In genomic region chr9:136483589-136484152, GRCh38 we compare ENCODE assay signal across 1 cellular context.
A peak's percentile ranks its signal among the peaks of the same experiment; 100 is the strongest.
TF ChIP-seq lines count a peak whose summit lies in the region.

No MANE protein-coding gene starts in this region.

TF ChIP-seq in HEK293, 187 proteins besides CTCF, POLR2A, EP300 and RAD21 (continued from another document and continues in another):
- TF ChIP-seq ZNF837 (tag by site-specific recombination; IDR thresholded peaks at IDR 0.05): no peak
- no peak for TF ChIP-seq ZNF626 (tag by site-specific recombination; IDR thresholded peaks at IDR 0.05)
- TF ChIP-seq ZSCAN5A (tag by site-specific recombination; IDR thresholded peaks at IDR 0.05): 0 out of 2 replicates have a peak, but pooled peaks have one; percentile 22
- TF ChIP-seq ZNF311 (tag by site-specific recombination; IDR thresholded peaks at IDR 0.05; ENCODE audit: borderline replicate concordance): no peak
- no peak for TF ChIP-seq ZNF157 (tag by site-specific recombination; IDR thresholded peaks at IDR 0.05)
- no peak for TF ChIP-seq GLIS2 (tag by site-specific recombination; IDR thresholded peaks at IDR 0.05)
- TF ChIP-seq ZNF701 (tag by site-specific recombination; IDR thresholded peaks at IDR 0.05): no peak
- no peak for TF ChIP-seq ZNF248 (tag by site-specific recombination; IDR thresholded peaks at IDR 0.05)
- no peak for TF ChIP-seq HOXC10 (CRISPR knock-in tag; IDR thresholded peaks at IDR 0.05)
- peak; percentile 96 for TF ChIP-seq ZBTB8A (tag by site-specific recombination; IDR thresholded peaks at IDR 0.05)
- TF ChIP-seq ZSCAN18 (tag by site-specific recombination; IDR thresholded peaks at IDR 0.05): no peak
- TF ChIP-seq ZNF624 (tag by site-specific recombination; IDR thresholded peaks at IDR 0.05): no peak
- no peak for TF ChIP-seq FEZF1 (tag by site-specific recombination; IDR thresholded peaks at IDR 0.05)
- no peak for TF ChIP-seq ZNF292 (tag by site-specific recombination; IDR thresholded peaks at IDR 0.05; ENCODE audit: borderline replicate concordance, low read depth)
- peak; percentile 65; the same call in 1 of the 2 replicates for TF ChIP-seq ZNF660 (tag by site-specific recombination; IDR thresholded peaks at IDR 0.05)
- TF ChIP-seq RBAK (tag by site-specific recombination; IDR thresholded peaks at IDR 0.05): no peak
- TF ChIP-seq, protein P1, sequence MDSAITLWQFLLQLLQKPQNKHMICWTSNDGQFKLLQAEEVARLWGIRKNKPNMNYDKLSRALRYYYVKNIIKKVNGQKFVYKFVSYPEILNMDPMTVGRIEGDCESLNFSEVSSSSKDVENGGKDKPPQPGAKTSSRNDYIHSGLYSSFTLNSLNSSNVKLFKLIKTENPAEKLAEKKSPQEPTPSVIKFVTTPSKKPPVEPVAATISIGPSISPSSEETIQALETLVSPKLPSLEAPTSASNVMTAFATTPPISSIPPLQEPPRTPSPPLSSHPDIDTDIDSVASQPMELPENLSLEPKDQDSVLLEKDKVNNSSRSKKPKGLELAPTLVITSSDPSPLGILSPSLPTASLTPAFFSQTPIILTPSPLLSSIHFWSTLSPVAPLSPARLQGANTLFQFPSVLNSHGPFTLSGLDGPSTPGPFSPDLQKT (IDR thresholded peaks at IDR 0.05; ENCODE audit: borderline replicate concordance, low read depth, low read length): no peak; the same call in 1 of the 2 replicates
- TF ChIP-seq SETDB1 (IDR thresholded peaks at IDR 0.05; ENCODE audit: insufficient read length, low read length): no peak
- no peak for TF ChIP-seq GFI1B (tag by site-specific recombination; IDR thresholded peaks at IDR 0.05)
- no peak for TF ChIP-seq ZNF510 (tag by site-specific recombination; IDR thresholded peaks at IDR 0.05; ENCODE audit: insufficient replicate concordance)
- no peak for TF ChIP-seq ZNF521 (tag by site-specific recombination; IDR thresholded peaks at IDR 0.05)
- TF ChIP-seq ZNF777 (tag by site-specific recombination; IDR thresholded peaks at IDR 0.05; ENCODE audit: borderline replicate concordance): no peak
- TF ChIP-seq ZNF211 (tag by site-specific recombination; IDR thresholded peaks at IDR 0.05; ENCODE audit: low read depth): no peak
- TF ChIP-seq, protein P2, sequence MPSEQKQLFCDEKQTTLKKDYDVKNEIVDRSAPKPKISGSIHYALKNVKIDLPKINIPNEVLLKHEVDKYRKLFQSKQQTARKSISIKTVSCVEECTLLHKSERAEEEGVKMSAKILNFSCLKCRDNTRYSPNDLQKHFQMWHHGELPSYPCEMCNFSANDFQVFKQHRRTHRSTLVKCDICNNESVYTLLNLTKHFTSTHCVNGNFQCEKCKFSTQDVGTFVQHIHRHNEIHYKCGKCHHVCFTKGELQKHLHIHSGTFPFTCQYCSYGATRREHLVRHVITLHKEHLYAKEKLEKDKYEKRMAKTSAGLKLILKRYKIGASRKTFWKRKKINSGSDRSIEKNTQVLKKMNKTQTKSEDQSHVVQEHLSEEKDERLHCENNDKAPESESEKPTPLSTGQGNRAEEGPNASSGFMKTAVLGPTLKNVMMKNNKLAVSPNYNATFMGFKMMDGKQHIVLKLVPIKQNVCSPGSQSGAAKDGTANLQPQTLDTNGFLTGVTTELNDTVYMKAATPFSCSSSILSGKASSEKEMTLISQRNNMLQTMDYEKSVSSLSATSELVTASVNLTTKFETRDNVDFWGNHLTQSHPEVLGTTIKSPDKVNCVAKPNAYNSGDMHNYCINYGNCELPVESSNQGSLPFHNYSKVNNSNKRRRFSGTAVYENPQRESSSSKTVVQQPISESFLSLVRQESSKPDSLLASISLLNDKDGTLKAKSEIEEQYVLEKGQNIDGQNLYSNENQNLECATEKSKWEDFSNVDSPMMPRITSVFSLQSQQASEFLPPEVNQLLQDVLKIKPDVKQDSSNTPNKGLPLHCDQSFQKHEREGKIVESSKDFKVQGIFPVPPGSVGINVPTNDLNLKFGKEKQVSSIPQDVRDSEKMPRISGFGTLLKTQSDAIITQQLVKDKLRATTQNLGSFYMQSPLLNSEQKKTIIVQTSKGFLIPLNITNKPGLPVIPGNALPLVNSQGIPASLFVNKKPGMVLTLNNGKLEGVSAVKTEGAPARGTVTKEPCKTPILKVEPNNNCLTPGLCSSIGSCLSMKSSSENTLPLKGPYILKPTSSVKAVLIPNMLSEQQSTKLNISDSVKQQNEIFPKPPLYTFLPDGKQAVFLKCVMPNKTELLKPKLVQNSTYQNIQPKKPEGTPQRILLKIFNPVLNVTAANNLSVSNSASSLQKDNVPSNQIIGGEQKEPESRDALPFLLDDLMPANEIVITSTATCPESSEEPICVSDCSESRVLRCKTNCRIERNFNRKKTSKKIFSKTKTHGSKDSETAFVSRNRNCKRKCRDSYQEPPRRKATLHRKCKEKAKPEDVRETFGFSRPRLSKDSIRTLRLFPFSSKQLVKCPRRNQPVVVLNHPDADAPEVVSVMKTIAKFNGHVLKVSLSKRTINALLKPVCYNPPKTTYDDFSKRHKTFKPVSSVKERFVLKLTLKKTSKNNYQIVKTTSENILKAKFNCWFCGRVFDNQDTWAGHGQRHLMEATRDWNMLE (tag by site-specific recombination; conservative IDR thresholded peaks at IDR 0.05; ENCODE audit: low read depth): no peak
- no peak for TF ChIP-seq ZIC2 (tag by site-specific recombination; IDR thresholded peaks at IDR 0.05)
- TF ChIP-seq ZNF561 (tag by site-specific recombination; IDR thresholded peaks at IDR 0.05; ENCODE audit: borderline replicate concordance): peak; percentile 78; the same call in 1 of the 2 replicates
- TF ChIP-seq, protein P3, sequence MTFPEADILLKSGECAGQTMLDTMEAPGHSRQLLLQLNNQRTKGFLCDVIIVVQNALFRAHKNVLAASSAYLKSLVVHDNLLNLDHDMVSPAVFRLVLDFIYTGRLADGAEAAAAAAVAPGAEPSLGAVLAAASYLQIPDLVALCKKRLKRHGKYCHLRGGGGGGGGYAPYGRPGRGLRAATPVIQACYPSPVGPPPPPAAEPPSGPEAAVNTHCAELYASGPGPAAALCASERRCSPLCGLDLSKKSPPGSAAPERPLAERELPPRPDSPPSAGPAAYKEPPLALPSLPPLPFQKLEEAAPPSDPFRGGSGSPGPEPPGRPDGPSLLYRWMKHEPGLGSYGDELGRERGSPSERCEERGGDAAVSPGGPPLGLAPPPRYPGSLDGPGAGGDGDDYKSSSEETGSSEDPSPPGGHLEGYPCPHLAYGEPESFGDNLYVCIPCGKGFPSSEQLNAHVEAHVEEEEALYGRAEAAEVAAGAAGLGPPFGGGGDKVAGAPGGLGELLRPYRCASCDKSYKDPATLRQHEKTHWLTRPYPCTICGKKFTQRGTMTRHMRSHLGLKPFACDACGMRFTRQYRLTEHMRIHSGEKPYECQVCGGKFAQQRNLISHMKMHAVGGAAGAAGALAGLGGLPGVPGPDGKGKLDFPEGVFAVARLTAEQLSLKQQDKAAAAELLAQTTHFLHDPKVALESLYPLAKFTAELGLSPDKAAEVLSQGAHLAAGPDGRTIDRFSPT (tag by site-specific recombination; IDR thresholded peaks at IDR 0.05): 0 out of 2 replicates have a peak, but pooled peaks have one; percentile 53
- no peak for TF ChIP-seq PRDM4 (tag by site-specific recombination; IDR thresholded peaks at IDR 0.05)
- TF ChIP-seq, protein P4, sequence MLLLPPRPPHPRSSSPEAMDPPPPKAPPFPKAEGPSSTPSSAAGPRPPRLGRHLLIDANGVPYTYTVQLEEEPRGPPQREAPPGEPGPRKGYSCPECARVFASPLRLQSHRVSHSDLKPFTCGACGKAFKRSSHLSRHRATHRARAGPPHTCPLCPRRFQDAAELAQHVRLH (tag by site-specific recombination; IDR thresholded peaks at IDR 0.05): no peak; the same call in 1 of the 2 replicates
- no peak for TF ChIP-seq ZNF24 (tag by site-specific recombination; IDR thresholded peaks at IDR 0.05)
- TF ChIP-seq, protein P5, sequence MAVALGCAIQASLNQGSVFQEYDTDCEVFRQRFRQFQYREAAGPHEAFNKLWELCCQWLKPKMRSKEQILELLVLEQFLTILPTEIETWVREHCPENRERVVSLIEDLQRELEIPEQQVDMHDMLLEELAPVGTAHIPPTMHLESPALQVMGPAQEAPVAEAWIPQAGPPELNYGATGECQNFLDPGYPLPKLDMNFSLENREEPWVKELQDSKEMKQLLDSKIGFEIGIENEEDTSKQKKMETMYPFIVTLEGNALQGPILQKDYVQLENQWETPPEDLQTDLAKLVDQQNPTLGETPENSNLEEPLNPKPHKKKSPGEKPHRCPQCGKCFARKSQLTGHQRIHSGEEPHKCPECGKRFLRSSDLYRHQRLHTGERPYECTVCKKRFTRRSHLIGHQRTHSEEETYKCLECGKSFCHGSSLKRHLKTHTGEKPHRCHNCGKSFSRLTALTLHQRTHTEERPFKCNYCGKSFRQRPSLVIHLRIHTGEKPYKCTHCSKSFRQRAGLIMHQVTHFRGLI (tag by site-specific recombination; IDR thresholded peaks at IDR 0.05): peak; percentile 95
- TF ChIP-seq ZNF184 (tag by site-specific recombination; IDR thresholded peaks at IDR 0.05): no peak
- no peak; the same call in 1 of the 2 replicates for TF ChIP-seq SP7 (tag by site-specific recombination; IDR thresholded peaks at IDR 0.05)
- no peak for TF ChIP-seq ZBTB21 (tag by site-specific recombination; IDR thresholded peaks at IDR 0.05)
- TF ChIP-seq KLF7 (tag by site-specific recombination; IDR thresholded peaks at IDR 0.05; ENCODE audit: borderline replicate concordance): no peak
- TF ChIP-seq ZXDB (tag by site-specific recombination; IDR thresholded peaks at IDR 0.05): peak; percentile 59
- no peak for TF ChIP-seq ZNF654 (tag by site-specific recombination; IDR thresholded peaks at IDR 0.05; ENCODE audit: low read depth)
- no peak for TF ChIP-seq ZNF530 (tag by site-specific recombination; IDR thresholded peaks at IDR 0.05; ENCODE audit: low read depth)
- TF ChIP-seq ZNF302 (tag by site-specific recombination; IDR thresholded peaks at IDR 0.05; ENCODE audit: low read depth): no peak
- TF ChIP-seq ZSCAN4 (tag by site-specific recombination; IDR thresholded peaks at IDR 0.05): no peak
- no peak for TF ChIP-seq ZNF843 (tag by site-specific recombination; IDR thresholded peaks at IDR 0.05)
- TF ChIP-seq MYNN (tag by site-specific recombination; IDR thresholded peaks at IDR 0.05; ENCODE audit: borderline replicate concordance): no peak
- no peak for TF ChIP-seq ZBTB6 (tag by site-specific recombination; IDR thresholded peaks at IDR 0.05)
- TF ChIP-seq, protein P6, sequence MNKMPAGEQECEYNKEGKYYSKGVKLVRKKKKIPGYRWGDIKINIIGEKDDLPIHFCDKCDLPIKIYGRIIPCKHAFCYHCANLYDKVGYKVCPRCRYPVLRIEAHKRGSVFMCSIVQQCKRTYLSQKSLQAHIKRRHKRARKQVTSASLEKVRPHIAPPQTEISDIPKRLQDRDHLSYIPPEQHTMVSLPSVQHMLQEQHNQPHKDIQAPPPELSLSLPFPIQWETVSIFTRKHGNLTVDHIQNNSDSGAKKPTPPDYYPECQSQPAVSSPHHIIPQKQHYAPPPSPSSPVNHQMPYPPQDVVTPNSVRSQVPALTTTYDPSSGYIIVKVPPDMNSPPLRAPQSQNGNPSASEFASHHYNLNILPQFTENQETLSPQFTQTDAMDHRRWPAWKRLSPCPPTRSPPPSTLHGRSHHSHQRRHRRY (tag by site-specific recombination; IDR thresholded peaks at IDR 0.05): no peak
- TF ChIP-seq TRIM28 (IDR thresholded peaks at IDR 0.05; ENCODE audit: borderline replicate concordance, low read length): no peak
